25 cellular contexts compared by ENCODE assay signal in the genomic region with DNA sequence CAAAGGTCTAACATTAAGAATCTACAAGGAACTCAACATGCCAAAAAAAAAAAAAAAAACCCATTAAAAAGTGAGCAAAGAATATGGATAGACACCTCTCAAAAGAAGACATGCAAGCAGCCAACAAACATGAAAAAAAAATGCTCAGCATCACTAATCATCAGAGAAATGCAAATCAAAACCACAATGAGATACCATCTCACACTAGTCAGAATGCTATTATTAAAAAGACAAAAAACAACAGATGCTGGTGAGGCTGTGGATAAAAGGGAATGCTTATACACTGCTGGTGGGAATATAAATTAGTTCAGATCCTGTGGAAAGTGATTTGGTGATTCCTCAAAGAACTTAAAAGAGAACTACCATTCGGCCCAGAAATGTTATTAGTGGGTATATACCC.
DNase-seq lines count a peak whose midpoint lies in the region; ATAC-seq lines count a peak whose summit lies in the region.
"Had no signal": no experiment of that assay in that cellular context is flagged by ENCODE, and none has a peak within 500 bp of the region (broad histone marks: within the 10 kb centered on the region; RNA-seq: fewer than 3 reads in every experiment).

No MANE protein-coding gene starts in this region.

- H3K36me3 Mint-ChIP-seq in stimulated activated effector memory CD8-positive, alpha-beta T cell treated with anti-CD3 and anti-CD28 coated beads, Interleukin-12 subunit alpha, Interleukin-12 subunit beta, amount 100 ng/mL, for 72 hours, result no peaks in the 10 kb centered on the region
- H3K36me3 Mint-ChIP-seq: CD8-positive, alpha-beta memory T cell; IgD-negative memory B cell had no signal

- WGBS in GM23248 (ENCODE audit: low coverage in 1 of 2, low lambda C conversion rate in 2 of 2, missing lambda C conversion rate in 2 of 2), 2 experiments, result 72 to 80% methylated on average over 1 of the region's 1 CpG

- no peak overlapping the region for H3K4me2 ChIP-seq in GM23248 (ENCODE audit: unreplicated experiment)
- H3K4me2 ChIP-seq: A549 had no signal

- H3K9me2 ChIP-seq in GM23248 (ENCODE audit: insufficient read depth), result no peaks in the 10 kb centered on the region

- no peaks in the 10 kb centered on the region for H3K9me3 Mint-ChIP-seq in stimulated activated effector memory CD8-positive, alpha-beta T cell treated with anti-CD3 and anti-CD28 coated beads, Interleukin-12 subunit alpha, Interleukin-12 subunit beta, amount 100 ng/mL, for 72 hours

- no peak overlapping the region for H3K27ac Mint-ChIP-seq in stimulated activated effector memory CD8-positive, alpha-beta T cell treated with anti-CD3 and anti-CD28 coated beads, Interleukin-12 subunit alpha, Interleukin-12 subunit beta, amount 100 ng/mL, for 72 hours
- H3K27ac Mint-ChIP-seq: IgD-negative memory B cell had no signal

- no peaks in the 10 kb centered on the region; the same call in 1 of the 2 replicates for H3K27me3 ChIP-seq in GM23248 (replicated peaks; ENCODE audit: insufficient read depth)

- no peak overlapping the region for H3K4me3 Mint-ChIP-seq in stimulated activated effector memory CD8-positive, alpha-beta T cell treated with anti-CD3 and anti-CD28 coated beads, Interleukin-12 subunit alpha, Interleukin-12 subunit beta, amount 100 ng/mL, for 72 hours
- H3K4me3 Mint-ChIP-seq: CD8-positive, alpha-beta memory T cell had no signal

- ATAC-seq in stimulated activated effector memory CD8-positive, alpha-beta T cell treated with anti-CD3 and anti-CD28 coated beads, Interleukin-12 subunit alpha, Interleukin-12 subunit beta, amount 100 ng/mL, for 72 hours, result no peak
- ATAC-seq in Right ventricle myocardium superior (ENCODE audit: poor library complexity), result no peak
- ATAC-seq: A549 had no signal

- H3K9ac ChIP-seq in GM23248, result no peak overlapping the region

- intact Hi-C loops in Right ventricle myocardium superior (cut with DNase I), result no loop called here

- H3K4me1 Mint-ChIP-seq in stimulated activated effector memory CD8-positive, alpha-beta T cell treated with anti-CD3 and anti-CD28 coated beads, Interleukin-12 subunit alpha, Interleukin-12 subunit beta, amount 100 ng/mL, for 72 hours, result no peaks in the 10 kb centered on the region

- H3K36me3 ChIP-seq in GM23248 (ENCODE audit: low read depth), result no peaks in the 10 kb centered on the region

- H2AFZ ChIP-seq in GM23248, result no peak overlapping the region

- H3F3A ChIP-seq in GM23248 (ENCODE audit: insufficient read depth), result no peaks in the 10 kb centered on the region

- H3K27ac ChIP-seq in GM23248, result no peak overlapping the region
- H3K27ac ChIP-seq: A549, HL-60, RWPE1, SK-N-MC had no signal

- DNase-seq in GM23248, result peak; percentile 15
- peak; percentile 21 for DNase-seq in RPMI7951 (ENCODE audit: low read depth)
- peak; percentile 18 for DNase-seq in central memory CD4-positive, alpha-beta T cell
- no peak for DNase-seq in stimulated activated effector memory CD8-positive, alpha-beta T cell treated with anti-CD3 and anti-CD28 coated beads, Interleukin-12 subunit alpha, Interleukin-12 subunit beta, amount 100 ng/mL, for 72 hours (ENCODE audit: low spot score in 2 of 2)
- DNase-seq in KG1 (lab: John Stamatoyannopoulos, UW), result no peak
- no peak for DNase-seq in anterior cingulate cortex (lab: John Stamatoyannopoulos, UW)
- no peak for DNase-seq in Right ventricle myocardium superior
- DNase-seq: C1 segment of cervical spinal cord; CD8-positive, alpha-beta memory T cell; DMS 273 treated with DMSO at 0.1 percent for 48 hours; DMS79 treated with DMSO at 0.1 percent for 48 hours; H7; NCI-H1092 treated with DMSO at 0.1 percent for 48 hours; NCI-H1436; NCI-H187 treated with DMSO at 0.1 percent for 48 hours; NCI-H2171 treated with DMSO at 0.1 percent for 48 hours; NCI-H345; NCI-H524; NCI-H82; SHP77 treated with DMSO at 0.1 percent for 48 hours had no signal

- no peak overlapping the region for H3K4me3 ChIP-seq in GM23248
- H3K4me3 ChIP-seq: A549, SK-N-MC had no signal

- no peaks in the 10 kb centered on the region for H4K20me1 ChIP-seq in GM23248 (ENCODE audit: insufficient read depth)

- peaks cover 7% of the 10 kb centered on the region for H3K4me1 ChIP-seq in GM23248 (ENCODE audit: insufficient read depth)
- H3K4me1 ChIP-seq: A549 had no signal

- no peaks in the 10 kb centered on the region for H3K9me3 ChIP-seq in GM23248 (ENCODE audit: low read depth)
- H3K9me3 ChIP-seq: A549 had no signal

- no peaks in the 10 kb centered on the region for H3K79me2 ChIP-seq in GM23248 (ENCODE audit: insufficient read depth)

- in situ Hi-C loops in GM23248 (cut with MboI), result no loop called here

Comparison
In these comparisons a context has a peak if more than half of its experiments do, and no peak if none do; other contexts are left out.
1. DNase-seq: peak in GM23248 (single experiment), RPMI7951 (single experiment) and central memory CD4-positive, alpha-beta T cell (single experiment); none in stimulated activated effector memory CD8-positive, alpha-beta T cell treated with anti-CD3 and anti-CD28 coated beads, Interleukin-12 subunit alpha, Interleukin-12 subunit beta, amount 100 ng/mL, for 72 hours (0 of 2), KG1 (single experiment), anterior cingulate cortex (0 of 58) and Right ventricle myocardium superior (single experiment).